In the genomic region with DNA sequence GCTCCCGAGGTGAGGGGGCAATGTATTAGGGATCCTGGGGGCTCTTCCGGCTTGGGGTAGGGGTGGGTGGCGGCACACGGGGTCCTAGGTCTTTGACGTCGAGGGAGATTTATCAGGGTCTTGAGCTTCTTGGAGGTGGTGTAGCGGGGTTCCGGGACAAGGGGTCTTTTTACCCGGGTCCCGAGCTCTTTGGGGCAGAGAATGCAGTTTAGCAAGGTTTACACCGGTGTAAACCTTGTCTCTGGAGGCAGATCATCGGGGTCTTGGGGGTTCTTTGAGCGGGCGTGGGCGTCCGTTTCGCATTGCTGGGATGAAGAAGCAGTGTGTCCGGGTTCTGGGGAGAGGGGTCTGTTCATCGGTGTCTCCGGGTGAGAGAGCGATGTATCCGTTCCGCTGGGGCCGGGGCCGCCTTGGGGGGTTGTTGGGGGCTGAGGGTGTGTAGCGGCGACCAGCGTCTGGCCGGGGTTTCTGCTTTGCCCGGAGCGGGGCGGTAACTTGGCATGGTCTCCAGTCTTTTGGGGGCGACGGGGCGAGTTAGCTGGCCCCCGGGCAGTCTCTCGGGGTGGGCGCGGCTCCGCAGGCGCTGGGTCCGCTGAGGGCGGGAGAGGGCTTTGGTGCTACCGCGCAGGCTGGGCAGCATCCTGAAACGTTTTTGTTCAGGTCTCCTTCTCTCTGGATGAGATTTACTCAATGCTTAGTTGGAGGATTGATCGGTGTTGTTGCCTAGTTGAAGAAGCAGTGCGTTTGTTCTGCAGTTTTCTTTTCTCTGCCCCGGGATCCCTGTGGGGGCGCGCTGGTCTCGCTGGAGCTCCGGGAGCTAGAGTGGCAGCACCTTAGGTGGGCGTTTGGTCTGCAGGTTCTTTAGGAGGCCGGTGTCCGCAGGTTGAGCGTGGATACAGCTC, we compare ENCODE assay signal across 8 cellular contexts. TPM values are rescaled to one million over a fixed set of nuclear protein-coding genes. Genes with fewer than 3 reads are reported as not detected.
A peak's percentile ranks its signal among the peaks of the same experiment; 100 is the strongest.
DNase-seq lines count a peak whose midpoint lies in the region; ATAC-seq, FAIRE-seq and TF ChIP-seq lines count a peak whose summit lies in the region.

No MANE protein-coding gene starts in this region.

- CTCF ChIA-PET in CD8-positive, alpha-beta T cell (lab: Charles Lee): interaction anchor here (0.7 to 1.6 kb wide), 4 partner anchors 9 to 102 kb away, joined by 3 read pairs; no protein-coding TSS in a partner anchor

- peaks cover 10% of the 10 kb centered on the region for H3K36me3 Mint-ChIP-seq in CD8-positive, alpha-beta T cell

- intact Hi-C loops in CD8-positive, alpha-beta T cell (cut with DNase I, micrococcal nuclease): loop anchor here (1.0 to 10.0 kb wide), 8 partner anchors 104 to 876 kb away; a partner anchor contains a TSS
- intact Hi-C loops in breast epithelium (cut with DNase I; ENCODE audit: low total_unique reads) (no loop called here), gastrocnemius medialis (cut with DNase I; ENCODE audit: low total_unique reads) (loop anchor here (1.0 to 5.0 kb wide), 6 partner anchors 61 to 291 kb away; a partner anchor contains a TSS)

- H3K27me3 Mint-ChIP-seq in CD8-positive, alpha-beta T cell (ENCODE audit: low read depth): no peaks in the 10 kb centered on the region

- POLR2A ChIA-PET in CD8-positive, alpha-beta T cell (lab: Charles Lee): interaction anchor here (0.6 to 1.5 kb wide), 7 partner anchors 12 to 301 kb away, joined by 3 to 7 read pairs (median 3); a partner anchor contains a TSS

- H3K4me3 ChIP-seq in CD8-positive, alpha-beta T cell (ENCODE audit: low read depth, low read length): peak overlapping the region; percentile 91
- H3K4me3 ChIP-seq in breast epithelium: peak overlapping the region; percentile 85 to 95 (median 95)
- peak overlapping the region; percentile 79 to 98 (median 94) for H3K4me3 ChIP-seq in gastrocnemius medialis

- peak in 5 of 7 experiments; percentile 9 to 53 (median 32) for DNase-seq in CD8-positive, alpha-beta T cell
- DNase-seq in HTR-8/SVneo (ENCODE audit: insufficient read length, low spot score) (peak; percentile 38), T-helper 9 cell (peak; percentile 11), breast epithelium (ENCODE audit: low spot score in 2 of 2) (no peak), iPS-NIHi11 (ENCODE audit: low spot score) (peak; percentile 37), gastrocnemius medialis (no peak)

- in situ Hi-C loops in gastrocnemius medialis (cut with MboI; ENCODE audit: low sequenced_read_pairs in 4 of 4): no loop called here

- H3K27ac Mint-ChIP-seq in CD8-positive, alpha-beta T cell: peak overlapping the region; percentile 86

- TF ChIP-seq CTCF in CD8-positive, alpha-beta T cell (IDR thresholded peaks at IDR 0.05): no peak
- TF ChIP-seq CTCF in breast epithelium (IDR thresholded peaks at IDR 0.05) (no peak), gastrocnemius medialis (IDR thresholded peaks at IDR 0.05 in 4 of 5, conservative IDR thresholded peaks at IDR 0.05 in 1 of 5) (peak in 1 of 5 experiments; percentile 34)

- peak; percentile 0 for ATAC-seq in CD8-positive, alpha-beta T cell
- peak in 1 of 2 donors; percentile 9 for ATAC-seq in gastrocnemius medialis
- no peak for ATAC-seq in HG03196 (IDR thresholded peaks at IDR 0.05; ENCODE audit: unreplicated experiment)
- ATAC-seq in HG02759 (IDR thresholded peaks at IDR 0.05; ENCODE audit: unreplicated experiment): no peak

- H3K27me3 ChIP-seq in CD8-positive, alpha-beta T cell (ENCODE audit: insufficient read depth, low read length): no peaks in the 10 kb centered on the region
- H3K27me3 ChIP-seq in breast epithelium (no peaks in the 10 kb centered on the region), gastrocnemius medialis (no peaks in the 10 kb centered on the region)

- H3K9me3 Mint-ChIP-seq in CD8-positive, alpha-beta T cell: no peaks in the 10 kb centered on the region

- TF ChIP-seq POLR2A in breast epithelium (IDR thresholded peaks at IDR 0.05) (no peak), gastrocnemius medialis (IDR thresholded peaks at IDR 0.05) (no peak)

- H3K4me1 Mint-ChIP-seq in CD8-positive, alpha-beta T cell (ENCODE audit: low read depth): peaks cover 21% of the 10 kb centered on the region

- no peaks in the 10 kb centered on the region for H3K36me3 ChIP-seq in CD8-positive, alpha-beta T cell (ENCODE audit: insufficient read depth, low read length)
- no peaks in the 10 kb centered on the region for H3K36me3 ChIP-seq in breast epithelium
- H3K36me3 ChIP-seq in gastrocnemius medialis: no peaks in the 10 kb centered on the region

- peak overlapping the region; percentile 58 for H3K27ac ChIP-seq in CD8-positive, alpha-beta T cell (ENCODE audit: low read depth, low read length)
- peak overlapping the region; percentile 90 to 91 for H3K27ac ChIP-seq in breast epithelium
- H3K27ac ChIP-seq in gastrocnemius medialis: peak overlapping the region; percentile 78 to 89 (median 86)

- no peaks in the 10 kb centered on the region for H3K9me3 ChIP-seq in CD8-positive, alpha-beta T cell (ENCODE audit: low read length)
- no peaks in the 10 kb centered on the region for H3K9me3 ChIP-seq in breast epithelium
- H3K9me3 ChIP-seq in gastrocnemius medialis: no peaks in the 10 kb centered on the region

- FAIRE-seq in HTR-8/SVneo (lab: Jason Lieb, UNC): peak; percentile 70

- peak overlapping the region; percentile 96 for H3K4me3 Mint-ChIP-seq in CD8-positive, alpha-beta T cell

- peaks cover 12% of the 10 kb centered on the region for H3K4me1 ChIP-seq in CD8-positive, alpha-beta T cell (ENCODE audit: insufficient read depth, low read length)
- H3K4me1 ChIP-seq in breast epithelium: no peaks in the 10 kb centered on the region
- H3K4me1 ChIP-seq in gastrocnemius medialis: peaks cover 6 to 8% of the 10 kb centered on the region in 2 donors

RNA-seq across cellular contexts. Expression of a gene that starts 0.8 kb away (rescaled TPM):
- total RNA-seq in CD8-positive, alpha-beta T cell: 1 to 10 TPM; 4.1 to 4.2 TPM
- total RNA-seq in breast epithelium (10 to 100 TPM; 15.0 to 52.2 (median 28.8) TPM), gastrocnemius medialis (1 to 10 TPM; 4.8 to 6.6 (median 5.6) TPM)

Comparison
In these comparisons a context has a peak if more than half of its experiments do, and no peak if none do; other contexts are left out.
1. DNase-seq: peak in CD8-positive, alpha-beta T cell (5 of 7), HTR-8/SVneo (single experiment), T-helper 9 cell (single experiment) and iPS-NIHi11 (single experiment); none in breast epithelium (0 of 2) and gastrocnemius medialis (0 of 2).
2. Peak in every context shown above with its lines, with median percentiles within 50 percentile points of each other: H3K27ac ChIP-seq and H3K4me3 ChIP-seq.